8 cellular contexts compared by ENCODE assay signal in genomic region chr5:141413540-141414069, GRCh38. TPM values are rescaled to one million over a fixed set of nuclear protein-coding genes. Genes with fewer than 3 reads are reported as not detected.
A peak's percentile ranks its signal among the peaks of the same experiment; 100 is the strongest.
DNase-seq lines count a peak whose midpoint lies in the region; ATAC-seq and TF ChIP-seq lines count a peak whose summit lies in the region.

No MANE protein-coding gene starts in this region.

- H3K4me3 Mint-ChIP-seq in activated naive CD4-positive, alpha-beta T cell treated with anti-CD3 and anti-CD28 coated beads for 36 hours: peak overlapping the region; percentile 78

- no peak for DNase-seq in activated naive CD4-positive, alpha-beta T cell treated with anti-CD3 and anti-CD28 coated beads for 36 hours
- DNase-seq in activated naive CD4-positive, alpha-beta T cell (lab: John Stamatoyannopoulos, UW): no peak
- DNase-seq in astrocyte of the spinal cord (ENCODE audit: low read depth, low spot score): no peak
- DNase-seq in lower lobe of right lung: no peak
- DNase-seq in thyroid gland: no peak
- DNase-seq in anterior cingulate cortex (lab: John Stamatoyannopoulos, UW): no peak
- DNase-seq in stimulated activated naive CD4-positive, alpha-beta T cell treated with Interleukin-2 at 50 U/mL for 16 hours (lab: John Stamatoyannopoulos, UW): no peak

- H3K27me3 ChIP-seq in lower lobe of right lung (ENCODE audit: low read depth) (peaks cover 19% of the 10 kb centered on the region), thyroid gland (no peaks in the 10 kb centered on the region)

- intact Hi-C loops in activated naive CD4-positive, alpha-beta T cell treated with anti-CD3 and anti-CD28 coated beads for 36 hours (cut with micrococcal nuclease): loop anchor here (1.0 to 10.0 kb wide), 5 partner anchors 93 to 461 kb away; partner anchors contain the start of genes DIAPH1, PCDH1 and TAF7
- intact Hi-C loops in lower lobe of right lung (cut with DNase I) (no loop called here), thyroid gland (cut with DNase I) (no loop called here)

- CTCF ChIA-PET in activated naive CD4-positive, alpha-beta T cell treated with anti-CD3 and anti-CD28 coated beads for 36 hours (lab: Charles Lee): interaction anchor here (0.6 to 7.2 kb wide), 26 partner anchors 8 to 153 kb away, joined by 3 to 45 read pairs (median 5); partner anchors contain the start of genes PCDHGA11, PCDHGA12, PCDHGA5 and PCDHGA9

- in situ Hi-C loops in astrocyte of the spinal cord (cut with HindIII; ENCODE audit: low sequenced_read_pairs): no loop called here

- H3K27me3 Mint-ChIP-seq in activated naive CD4-positive, alpha-beta T cell treated with anti-CD3 and anti-CD28 coated beads for 36 hours (ENCODE audit: low read depth): peaks cover 69% of the 10 kb centered on the region

- H3K36me3 ChIP-seq in lower lobe of right lung (no peaks in the 10 kb centered on the region), thyroid gland (no peaks in the 10 kb centered on the region)

- peak overlapping the region; percentile 43 for H3K4me3 ChIP-seq in astrocyte of the spinal cord (ENCODE audit: low read depth, low read length)
- H3K4me3 ChIP-seq in lower lobe of right lung: peak overlapping the region; percentile 45
- peak overlapping the region in 2 of 3 donors; percentile 3 to 15 for H3K4me3 ChIP-seq in thyroid gland (replicated peaks in 1 of 3)

- H3K4me1 Mint-ChIP-seq in activated naive CD4-positive, alpha-beta T cell treated with anti-CD3 and anti-CD28 coated beads for 36 hours (ENCODE audit: low read depth): peaks cover 16% of the 10 kb centered on the region

- peaks cover 22% of the 10 kb centered on the region for H3K9me3 Mint-ChIP-seq in activated naive CD4-positive, alpha-beta T cell treated with anti-CD3 and anti-CD28 coated beads for 36 hours

- peaks cover 30% of the 10 kb centered on the region for H3K36me3 Mint-ChIP-seq in activated naive CD4-positive, alpha-beta T cell treated with anti-CD3 and anti-CD28 coated beads for 36 hours (ENCODE audit: low read depth)

- H3K4me1 ChIP-seq in lower lobe of right lung (peaks cover 3% of the 10 kb centered on the region), thyroid gland (no peaks in the 10 kb centered on the region)

- ATAC-seq in lower lobe of right lung (peak in 1 of 2 donors; percentile 25), HG02973 (IDR thresholded peaks at IDR 0.05; ENCODE audit: unreplicated experiment) (no peak)

- WGBS in thyroid gland, 2 donors: 22 to 27% methylated on average over 22 to 24 of the region's 25 CpGs

- H3K27ac ChIP-seq in lower lobe of right lung (no peak overlapping the region), thyroid gland (peak overlapping the region in 1 of 3 donors; percentile 1)

- no peak for TF ChIP-seq CTCF in astrocyte of the spinal cord (IDR thresholded peaks at IDR 0.05; ENCODE audit: low read depth, low read length)
- no peak for TF ChIP-seq CTCF in lower lobe of right lung (IDR thresholded peaks at IDR 0.05)
- no peak for TF ChIP-seq CTCF in thyroid gland (IDR thresholded peaks at IDR 0.05)

- H3K9me3 ChIP-seq in lower lobe of right lung (peaks cover 81% of the 10 kb centered on the region), thyroid gland (peaks cover 6% of the 10 kb centered on the region)

- no peak overlapping the region for H3K27ac Mint-ChIP-seq in activated naive CD4-positive, alpha-beta T cell treated with anti-CD3 and anti-CD28 coated beads for 36 hours

- no peak for TF ChIP-seq POLR2A in thyroid gland (IDR thresholded peaks at IDR 0.05)

RNA-seq across cellular contexts. Expression of gene PCDHGA10, which starts 0.8 kb away (rescaled TPM):
- under 1 TPM in 1 of 2 experiments, not detected in 1; 0.05 TPM for total RNA-seq in activated naive CD4-positive, alpha-beta T cell treated with anti-CD3 and anti-CD28 coated beads for 36 hours
- total RNA-seq in lower lobe of right lung: 5.4 TPM
- total RNA-seq in thyroid gland: 10 to 100 TPM in 1 of 4 donors, 1 to 10 TPM in 3; 8.7 to 17.1 (median 9.3) TPM

RNA-seq across cellular contexts. Expression of gene PCDHGB7, which starts 3.9 kb away (rescaled TPM):
- total RNA-seq in activated naive CD4-positive, alpha-beta T cell treated with anti-CD3 and anti-CD28 coated beads for 36 hours: not detected
- total RNA-seq in lower lobe of right lung: 15.9 TPM
- total RNA-seq in thyroid gland: 10 to 100 TPM in 3 of 4 donors, 1 to 10 TPM in 1; 9.5 to 19.7 (median 11.3) TPM

RNA-seq across cellular contexts. Expression of gene PCDHGB6, which starts 5.8 kb away (rescaled TPM):
- under 1 TPM in 1 of 2 experiments, not detected in 1; 0.05 TPM for total RNA-seq in activated naive CD4-positive, alpha-beta T cell treated with anti-CD3 and anti-CD28 coated beads for 36 hours
- total RNA-seq in lower lobe of right lung (7.7 TPM), thyroid gland (10 to 100 TPM in 3 of 4 donors, 1 to 10 TPM in 1; 9.5 to 11.4 (median 10.9) TPM)

RNA-seq across cellular contexts. Expression of gene PCDHGA11, which starts 7.2 kb away (rescaled TPM):
- total RNA-seq in activated naive CD4-positive, alpha-beta T cell treated with anti-CD3 and anti-CD28 coated beads for 36 hours: under 1 TPM; 0.10 to 0.17 TPM
- total RNA-seq in lower lobe of right lung: 3.2 TPM
- total RNA-seq in thyroid gland: 1 to 10 TPM; 8.0 to 9.5 (median 8.2) TPM

RNA-seq across cellular contexts. Expression of gene PCDHGA9, which starts 11.0 kb away (rescaled TPM):
- under 1 TPM in 1 of 2 experiments, not detected in 1; 0.07 TPM for total RNA-seq in activated naive CD4-positive, alpha-beta T cell treated with anti-CD3 and anti-CD28 coated beads for 36 hours
- total RNA-seq in lower lobe of right lung (4.8 TPM), thyroid gland (10 to 100 TPM in 3 of 4 donors, 1 to 10 TPM in 1; 9.7 to 12.1 (median 11.0) TPM)

Comparison
In these comparisons a context has a peak if more than half of its experiments do, and no peak if none do; other contexts are left out.
1. RNA of gene PCDHGB7, which starts 3.9 kb away (total RNA-seq): 15.9 TPM in lower lobe of right lung (single experiment) and 9.5 to 19.7 TPM in thyroid gland; not detected in activated naive CD4-positive, alpha-beta T cell treated with anti-CD3 and anti-CD28 coated beads for 36 hours; every median in the first group is over 10 times any median in the second.
2. Peak in every context shown above with its lines, with median percentiles within 50 percentile points of each other: H3K4me3 ChIP-seq.